9 cellular contexts compared by ENCODE assay signal in genomic region chr15:99613887-99614642, GRCh38. TPM values are rescaled to one million over a fixed set of nuclear protein-coding genes. Genes with fewer than 3 reads are reported as not detected.
DNase-seq lines count a peak whose midpoint lies in the region; ATAC-seq lines count a peak whose summit lies in the region.
"Had no signal": no experiment of that assay in that cellular context is flagged by ENCODE, and none has a peak within 500 bp of the region (broad histone marks: within the 10 kb centered on the region; RNA-seq: fewer than 3 reads in every experiment).

No MANE protein-coding gene starts in this region.

- H3K27ac Mint-ChIP-seq in IgD-negative memory B cell, result peak overlapping the region in 2 of 3 donors; percentile 10 to 43
- H3K27ac Mint-ChIP-seq in dendritic cell treated with granulocyte-macrophage colony-stimulating factor and Interleukin-4, amounts not matched to agents 40 ng/mL and 50 ng/mL, for 4 days, result peak overlapping the region; percentile 75
- H3K27ac Mint-ChIP-seq in natural killer cell treated with Interleukin-12 subunit alpha and Interleukin-12 subunit beta and Interleukin-15 and Interleukin-18, amount 100 ng/mL, for 72 hours, result peak overlapping the region; percentile 54 to 76

- no peak for DNase-seq in natural killer cell treated with Interleukin-12 subunit alpha and Interleukin-12 subunit beta and Interleukin-15 and Interleukin-18, amount 100 ng/mL, for 72 hours (ENCODE audit: low spot score)
- no peak for DNase-seq in stimulated activated CD4-positive, alpha-beta T cell treated with anti-CD3 and anti-CD28 coated beads, Interleukin-12 subunit alpha, Interleukin-12 subunit beta, amount 100 ng/mL, for 4 hours
- no peak for DNase-seq in cortex of kidney (lab: John Stamatoyannopoulos, UW)
- DNase-seq: kidney glomerular epithelial cell had no signal

- peaks cover 10 to 88% (median 70%) of the 10 kb centered on the region in 11 experiments; a peak in 20 of 22 replicates for H3K36me3 ChIP-seq in BLaER1 treated with 17β-estradiol and CSF1 and Interleukin-3, amounts not matched to agents 10 nM and 100 nM

- no peaks in the 10 kb centered on the region for H3K27me3 ChIP-seq in BLaER1 treated with 17β-estradiol and CSF1 and Interleukin-3, amounts not matched to agents 10 nM and 100 nM

- peaks cover 59 to 96% (median 87%) of the 10 kb centered on the region in 11 experiments for H4K20me1 ChIP-seq in BLaER1 treated with 17β-estradiol and CSF1 and Interleukin-3, amounts not matched to agents 10 nM and 100 nM

- no peak overlapping the region for H3K4me3 ChIP-seq in BLaER1 treated with 17β-estradiol and CSF1 and Interleukin-3, amounts not matched to agents 10 nM and 100 nM

- intact Hi-C loops in dendritic cell treated with granulocyte-macrophage colony-stimulating factor and Interleukin-4, amounts not matched to agents 40 ng/mL and 50 ng/mL, for 4 days (cut with micrococcal nuclease), result no loop called here

- peak; percentile 44 to 77 for ATAC-seq in natural killer cell treated with Interleukin-12 subunit alpha and Interleukin-12 subunit beta and Interleukin-15 and Interleukin-18, amount 100 ng/mL, for 72 hours
- ATAC-seq in GM21515 (IDR thresholded peaks at IDR 0.05; ENCODE audit: unreplicated experiment), result no peak
- no peak for ATAC-seq in HG03135 (IDR thresholded peaks at IDR 0.05; ENCODE audit: unreplicated experiment)

- peaks cover 0 to 49% (median 17%) of the 10 kb centered on the region in 11 experiments; a peak in 14 of 22 replicates for H3K9me3 ChIP-seq in BLaER1 treated with 17β-estradiol and CSF1 and Interleukin-3, amounts not matched to agents 10 nM and 100 nM (replicated peaks in 1 of 11)

- peak overlapping the region in 3 of 11 experiments; percentile 5 to 35 (median 11); a peak in 3 of 22 replicates for H3K9ac ChIP-seq in BLaER1 treated with 17β-estradiol and CSF1 and Interleukin-3, amounts not matched to agents 10 nM and 100 nM

- no peaks in the 10 kb centered on the region for H3K9me3 Mint-ChIP-seq in IgD-negative memory B cell
- no peaks in the 10 kb centered on the region for H3K9me3 Mint-ChIP-seq in dendritic cell treated with granulocyte-macrophage colony-stimulating factor and Interleukin-4, amounts not matched to agents 40 ng/mL and 50 ng/mL, for 4 days
- H3K9me3 Mint-ChIP-seq in natural killer cell treated with Interleukin-12 subunit alpha and Interleukin-12 subunit beta and Interleukin-15 and Interleukin-18, amount 100 ng/mL, for 72 hours, result no peaks in the 10 kb centered on the region

- no peaks in the 10 kb centered on the region for H3K27me3 Mint-ChIP-seq in IgD-negative memory B cell
- no peaks in the 10 kb centered on the region for H3K27me3 Mint-ChIP-seq in dendritic cell treated with granulocyte-macrophage colony-stimulating factor and Interleukin-4, amounts not matched to agents 40 ng/mL and 50 ng/mL, for 4 days
- no peaks in the 10 kb centered on the region for H3K27me3 Mint-ChIP-seq in natural killer cell treated with Interleukin-12 subunit alpha and Interleukin-12 subunit beta and Interleukin-15 and Interleukin-18, amount 100 ng/mL, for 72 hours

- H3K4me3 Mint-ChIP-seq in IgD-negative memory B cell, result peak overlapping the region in 1 of 4 donors; percentile 1
- peak overlapping the region; percentile 33 for H3K4me3 Mint-ChIP-seq in dendritic cell treated with granulocyte-macrophage colony-stimulating factor and Interleukin-4, amounts not matched to agents 40 ng/mL and 50 ng/mL, for 4 days
- peak overlapping the region; percentile 70 for H3K4me3 Mint-ChIP-seq in natural killer cell treated with Interleukin-12 subunit alpha and Interleukin-12 subunit beta and Interleukin-15 and Interleukin-18, amount 100 ng/mL, for 72 hours

- H3K4me2 ChIP-seq in BLaER1 treated with 17β-estradiol and CSF1 and Interleukin-3, amounts not matched to agents 10 nM and 100 nM, result peak overlapping the region in 7 of 11 experiments; percentile 5 to 75 (median 53); a peak in 11 of 22 replicates

- peaks cover 47 to 56% (median 54%) of the 10 kb centered on the region in 3 donors for H3K4me1 Mint-ChIP-seq in IgD-negative memory B cell
- peaks cover 58% of the 10 kb centered on the region for H3K4me1 Mint-ChIP-seq in dendritic cell treated with granulocyte-macrophage colony-stimulating factor and Interleukin-4, amounts not matched to agents 40 ng/mL and 50 ng/mL, for 4 days (ENCODE audit: low read depth)
- H3K4me1 Mint-ChIP-seq in natural killer cell treated with Interleukin-12 subunit alpha and Interleukin-12 subunit beta and Interleukin-15 and Interleukin-18, amount 100 ng/mL, for 72 hours (ENCODE audit: low read depth in 2 of 2), result peaks cover 31 to 53% of the 10 kb centered on the region in 2 donors

- H3K27ac ChIP-seq in BLaER1 treated with 17β-estradiol and CSF1 and Interleukin-3, amounts not matched to agents 10 nM and 100 nM, result peak overlapping the region in 10 of 11 experiments; percentile 31 to 65 (median 44); a peak in 18 of 22 replicates

- H3K4me1 ChIP-seq in BLaER1 treated with 17β-estradiol and CSF1 and Interleukin-3, amounts not matched to agents 10 nM and 100 nM, result peaks cover 0 to 62% (median 22%) of the 10 kb centered on the region in 10 experiments; a peak in 16 of 20 replicates

- peaks cover 2% of the 10 kb centered on the region for H3K36me3 Mint-ChIP-seq in IgD-negative memory B cell
- H3K36me3 Mint-ChIP-seq in dendritic cell treated with granulocyte-macrophage colony-stimulating factor and Interleukin-4, amounts not matched to agents 40 ng/mL and 50 ng/mL, for 4 days (ENCODE audit: low read depth), result no peaks in the 10 kb centered on the region
- no peaks in the 10 kb centered on the region for H3K36me3 Mint-ChIP-seq in natural killer cell treated with Interleukin-12 subunit alpha and Interleukin-12 subunit beta and Interleukin-15 and Interleukin-18, amount 100 ng/mL, for 72 hours

RNA-seq across cellular contexts. Expression of gene MEF2A, which starts 48.3 kb away (rescaled TPM):
- polyA plus RNA-seq in IgD-negative memory B cell, result 53.9 TPM
- 10 to 100 TPM; 27.1 to 42.2 TPM for total RNA-seq in natural killer cell treated with Interleukin-12 subunit alpha and Interleukin-12 subunit beta and Interleukin-15 and Interleukin-18, amount 100 ng/mL, for 72 hours

Comparison
In these comparisons a context has a peak if more than half of its experiments do, and no peak if none do; other contexts are left out.
1. ATAC-seq: peak in natural killer cell treated with Interleukin-12 subunit alpha and Interleukin-12 subunit beta and Interleukin-15 and Interleukin-18, amount 100 ng/mL, for 72 hours (2 of 2); none in GM21515 (single experiment) and HG03135 (single experiment).
2. Peak in every context shown above with its lines, with median percentiles within 50 percentile points of each other: H3K27ac Mint-ChIP-seq.